In the genomic region with DNA sequence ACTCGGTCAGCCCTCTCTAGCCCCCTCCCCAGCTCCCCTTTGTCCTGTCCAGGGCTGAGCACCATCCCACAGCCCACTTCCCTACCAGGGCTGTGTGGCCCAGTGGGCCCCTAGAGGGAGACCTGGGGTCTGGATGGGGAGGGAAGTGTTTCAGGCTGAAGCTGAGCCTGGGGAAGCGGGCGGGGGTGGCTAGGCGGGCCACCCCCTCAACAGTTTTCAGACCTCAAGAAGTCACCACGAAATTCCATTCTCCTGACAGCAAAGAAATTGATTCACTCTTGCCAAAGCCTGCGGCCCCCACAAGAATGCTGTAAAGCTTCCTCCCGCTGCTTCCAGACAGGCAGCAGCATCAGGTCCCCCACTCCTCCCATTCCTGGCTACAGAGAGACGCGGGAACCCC, we compare ENCODE assay signal across 11 cellular contexts. TPM values are rescaled to one million over a fixed set of nuclear protein-coding genes. Genes with fewer than 3 reads are reported as not detected.
DNase-seq lines count a peak whose midpoint lies in the region; ATAC-seq and TF ChIP-seq lines count a peak whose summit lies in the region.
"Had no signal": no experiment of that assay in that cellular context is flagged by ENCODE, and none has a peak within 500 bp of the region (broad histone marks: within the 10 kb centered on the region; RNA-seq: fewer than 3 reads in every experiment).

No MANE protein-coding gene starts in this region.

- H3K27ac ChIP-seq in SJSA1 (peak overlapping the region; percentile 70), fibroblast of lung (ENCODE audit: insufficient read depth, low read length) (peak overlapping the region; percentile 12), skin epidermis (peak overlapping the region in 12 of 21 experiments; percentile 16 to 77 (median 54))

- H3K79me2 ChIP-seq in fibroblast of lung (ENCODE audit: control insufficient read depth, insufficient read depth, low read length), result no peaks in the 10 kb centered on the region

- H3K9me3 ChIP-seq in ES-I3 (ENCODE audit: control insufficient read depth, insufficient read depth, low read length), result no peaks in the 10 kb centered on the region
- no peaks in the 10 kb centered on the region for H3K9me3 ChIP-seq in SJSA1 (replicated peaks)
- H3K9me3 ChIP-seq in fibroblast of lung (ENCODE audit: control insufficient read depth, insufficient read depth, low read depth, low read length), result no peaks in the 10 kb centered on the region

- H3K36me3 ChIP-seq in ES-I3 (ENCODE audit: insufficient read depth, low read length) (no peaks in the 10 kb centered on the region), SJSA1 (no peaks in the 10 kb centered on the region), fibroblast of lung (ENCODE audit: control insufficient read depth, insufficient read depth, low read length) (no peaks in the 10 kb centered on the region)

- ATAC-seq in GM18868 (IDR thresholded peaks at IDR 0.05; ENCODE audit: unreplicated experiment), result no peak
- ATAC-seq in HG03045 (IDR thresholded peaks at IDR 0.05; ENCODE audit: unreplicated experiment), result no peak

- TF ChIP-seq CTCF in fibroblast of lung (conservative IDR thresholded peaks at IDR 0.05 in 1 of 2, IDR thresholded peaks at IDR 0.05 in 1 of 2; ENCODE audit: low read depth in 1 of 2, low read length in 2 of 2), result no peak

- H3K27me3 ChIP-seq in SJSA1 (replicated peaks) (no peaks in the 10 kb centered on the region), fibroblast of lung (ENCODE audit: control insufficient read depth, insufficient read depth, low read length) (peaks cover under 1% of the 10 kb centered on the region)

- H3K9ac ChIP-seq in ES-I3 (ENCODE audit: low read depth, low read length), result peak overlapping the region; percentile 0; the same call in 1 of the 2 replicates
- H3K9ac ChIP-seq in fibroblast of lung (ENCODE audit: insufficient read depth, low read length), result peak overlapping the region; percentile 20

- H3K4me1 ChIP-seq in ES-I3 (ENCODE audit: insufficient read depth, low read length) (peaks cover 21% of the 10 kb centered on the region), SJSA1 (replicated peaks) (peaks cover 49% of the 10 kb centered on the region), fibroblast of lung (ENCODE audit: control insufficient read depth, extremely low read depth, insufficient read depth, low read length) (peaks cover 31% of the 10 kb centered on the region)

- no peaks in the 10 kb centered on the region for H4K20me1 ChIP-seq in fibroblast of lung (ENCODE audit: control insufficient read depth, extremely low read depth, insufficient read depth, low read length)

- peak; percentile 86 to 87 for DNase-seq in SJSA1 (ENCODE audit: low read depth in 1 of 2, low spot score in 2 of 2)
- peak; percentile 64 to 98 for DNase-seq in fibroblast of lung (ENCODE audit: low read depth in 2 of 2)
- no peak for DNase-seq in NCI-H2107 treated with DMSO at 0.1 percent for 48 hours (lab: John Stamatoyannopoulos, UW; ENCODE audit: unreplicated experiment)
- DNase-seq in GOT3 (lab: John Stamatoyannopoulos, UW), result no peak
- DNase-seq: NCI-H146, SHP77 had no signal

- no peak overlapping the region for H3K4me3 ChIP-seq in SJSA1
- H3K4me3 ChIP-seq in fibroblast of lung (replicated peaks in 1 of 4; ENCODE audit: control extremely low read depth in 1 of 4, insufficient read depth in 1 of 4, low read depth in 3 of 4, low read length in 4 of 4), result no peak overlapping the region
- no peak overlapping the region for H3K4me3 ChIP-seq in skin epidermis

- H3K4me2 ChIP-seq in fibroblast of lung (ENCODE audit: extremely low read depth, insufficient read depth, low read length), result peak overlapping the region; percentile 21

- no peak overlapping the region for H2AFZ ChIP-seq in fibroblast of lung (ENCODE audit: low read length)

RNA-seq across cellular contexts. Expression of gene LFNG, which starts 2.6 kb away (rescaled TPM):
- 0.97 and 2.4 TPM in 2 replicates for total RNA-seq in SJSA1 (2014; rRNA removed; shearing (Covaris generic))
- 0.33 and 0.77 TPM in 2 replicates for total RNA-seq in fibroblast of lung
- 1.2 and 3.5 TPM in 2 replicates for polyA plus RNA-seq in fibroblast of lung
- 1.7 and 4.5 TPM in 2 replicates for polyA plus RNA-seq in fibroblast of lung (2012)
- 0.93 and 5.2 TPM in 2 replicates for polyA minus RNA-seq in fibroblast of lung (ENCODE audit: low replicate concordance)

RNA-seq across cellular contexts. Expression of gene BRAT1, which starts 38.3 kb away (rescaled TPM):
- total RNA-seq in SJSA1 (2014; rRNA removed; shearing (Covaris generic)), result 33.3 and 49.2 TPM in 2 replicates
- total RNA-seq in fibroblast of lung, result 20.1 and 20.3 TPM in 2 replicates
- polyA plus RNA-seq in fibroblast of lung, result 4.0 and 5.8 TPM in 2 replicates
- 10.2 and 18.5 TPM in 2 replicates for polyA plus RNA-seq in fibroblast of lung (2012)
- polyA minus RNA-seq in fibroblast of lung (ENCODE audit: low replicate concordance), result 5.2 and 21.0 TPM in 2 replicates

RNA-seq across cellular contexts. Expression of gene GRIFIN, which starts 40.8 kb away (rescaled TPM):
- not detected in 2 replicates for total RNA-seq in SJSA1 (2014; rRNA removed; shearing (Covaris generic))
- total RNA-seq in fibroblast of lung, result not detected in 2 replicates
- polyA plus RNA-seq in fibroblast of lung, result not detected in 2 replicates
- not detected in 2 replicates for polyA plus RNA-seq in fibroblast of lung (2012)
- not detected in 2 replicates for polyA minus RNA-seq in fibroblast of lung (ENCODE audit: low replicate concordance)
- total RNA-seq: pulmonary artery endothelial cell had no signal

RNA-seq across cellular contexts. Expression of gene IQCE, which starts 41.8 kb away (rescaled TPM):
- total RNA-seq in SJSA1 (2014; rRNA removed; shearing (Covaris generic)), result 10.9 and 16.1 TPM in 2 replicates
- 7.7 and 8.3 TPM in 2 replicates for total RNA-seq in fibroblast of lung
- 5.1 and 5.3 TPM in 2 replicates for polyA plus RNA-seq in fibroblast of lung
- 7.4 and 8.1 TPM in 2 replicates for polyA plus RNA-seq in fibroblast of lung (2012)
- 8.1 and 8.6 TPM in 2 replicates for polyA minus RNA-seq in fibroblast of lung (ENCODE audit: low replicate concordance)

Comparison
In these comparisons a context has a peak if more than half of its experiments do, and no peak if none do; other contexts are left out.
1. DNase-seq: peak in SJSA1 (2 of 2) and fibroblast of lung (2 of 2); none in NCI-H2107 treated with DMSO at 0.1 percent for 48 hours (single experiment) and GOT3 (single experiment).
2. H3K27ac ChIP-seq: peak in every context shown above with its lines; median percentile 70 in SJSA1; 54 in skin epidermis; 12 in fibroblast of lung.